Comparison of ENCODE assay signal across 8 cellular contexts in genomic region chr2:181466661-181467576, GRCh38. TPM values are rescaled to one million over a fixed set of nuclear protein-coding genes. Genes with fewer than 3 reads are reported as not detected.
A peak's percentile ranks its signal among the peaks of the same experiment; 100 is the strongest.
DNase-seq lines count a peak whose midpoint lies in the region; ATAC-seq and TF ChIP-seq lines count a peak whose summit lies in the region.

No MANE protein-coding gene starts in this region.

- H3K4me3 ChIP-seq in heart left ventricle = no peak overlapping the region
- H3K4me3 ChIP-seq in gastrocnemius medialis = no peak overlapping the region

- H3K4me1 ChIP-seq in heart left ventricle = peaks cover 0 to 56% (median 0%) of the 10 kb centered on the region in 12 donors
- H3K4me1 ChIP-seq in gastrocnemius medialis = no peaks in the 10 kb centered on the region

- peaks cover 12 to 46% of the 10 kb centered on the region in 2 donors for H3K36me3 Mint-ChIP-seq in activated naive CD4-positive, alpha-beta T cell treated with anti-CD3 and anti-CD28 coated beads, Interleukin-2, amount 50 U/mL, for 72 hours

- TF ChIP-seq POLR2A in heart left ventricle (IDR thresholded peaks at IDR 0.05) = no peak
- no peak for TF ChIP-seq POLR2A in gastrocnemius medialis (IDR thresholded peaks at IDR 0.05)

- peak; percentile 54 for ATAC-seq in HG03354 (IDR thresholded peaks at IDR 0.05; ENCODE audit: poor library complexity, severe bottlenecking, unreplicated experiment)
- peak; percentile 62; the same call in 1 of the 3 replicates for ATAC-seq in SK-N-SH treated with all-trans-retinoic acid at 6 μM for 48 hours
- peak; percentile 40 to 41 for ATAC-seq in activated naive CD4-positive, alpha-beta T cell treated with anti-CD3 and anti-CD28 coated beads, Interleukin-2, amount 50 U/mL, for 72 hours
- ATAC-seq in heart left ventricle = no peak
- ATAC-seq in gastrocnemius medialis = no peak
- ATAC-seq in GM18511 (IDR thresholded peaks at IDR 0.05; ENCODE audit: unreplicated experiment) = no peak
- no peak for ATAC-seq in HG03135 (IDR thresholded peaks at IDR 0.05; ENCODE audit: unreplicated experiment)

- no peaks in the 10 kb centered on the region for H3K27me3 ChIP-seq in heart left ventricle
- no peaks in the 10 kb centered on the region for H3K27me3 ChIP-seq in gastrocnemius medialis

- DNase-seq in ELR (ENCODE audit: low read depth) (peak; percentile 75), heart left ventricle (peak; percentile 35 to 77 (median 52)), gastrocnemius medialis (peak; percentile 2 to 17)
- DNase-seq in activated naive CD4-positive, alpha-beta T cell treated with anti-CD3 and anti-CD28 coated beads, Interleukin-2, amount 50 U/mL, for 72 hours (ENCODE audit: low spot score in 2 of 2) = peak in 1 of 2 donors; percentile 77

- no peak overlapping the region for H3K27ac Mint-ChIP-seq in activated naive CD4-positive, alpha-beta T cell treated with anti-CD3 and anti-CD28 coated beads, Interleukin-2, amount 50 U/mL, for 72 hours

- 59 to 66% (median 62%) methylated on average over 4 of the region's 4 CpGs for WGBS in heart left ventricle, 4 donors

- H3K9me3 ChIP-seq in heart left ventricle (no peaks in the 10 kb centered on the region), gastrocnemius medialis (no peaks in the 10 kb centered on the region)

- no peaks in the 10 kb centered on the region for H3K9me3 Mint-ChIP-seq in activated naive CD4-positive, alpha-beta T cell treated with anti-CD3 and anti-CD28 coated beads, Interleukin-2, amount 50 U/mL, for 72 hours

- no peaks in the 10 kb centered on the region for H3K36me3 ChIP-seq in heart left ventricle
- H3K36me3 ChIP-seq in gastrocnemius medialis = no peaks in the 10 kb centered on the region

- TF ChIP-seq CTCF in heart left ventricle (IDR thresholded peaks at IDR 0.05) = peak; percentile 58 to 87 (median 72)
- TF ChIP-seq CTCF in gastrocnemius medialis (IDR thresholded peaks at IDR 0.05 in 4 of 5, conservative IDR thresholded peaks at IDR 0.05 in 1 of 5) = peak; percentile 12 to 68 (median 41)

- in situ Hi-C loops in gastrocnemius medialis (cut with MboI; ENCODE audit: low sequenced_read_pairs in 4 of 4) = loop anchor here (25.0 kb wide), 2 partner anchors 355 to 1355 kb away; no protein-coding TSS in a partner anchor

- H3K27ac ChIP-seq in heart left ventricle = no peak overlapping the region
- H3K27ac ChIP-seq in gastrocnemius medialis = no peak overlapping the region

- intact Hi-C loops in heart left ventricle (cut with DNase I) = loop anchor here (5.0 to 10.0 kb wide), 8 partner anchors 162 to 1345 kb away; no protein-coding TSS in a partner anchor
- intact Hi-C loops in gastrocnemius medialis (cut with DNase I; ENCODE audit: low total_unique reads) = loop anchor here (5.0 to 10.0 kb wide), 2 partner anchors 392 to 1345 kb away; no protein-coding TSS in a partner anchor

TF ChIP-seq in SK-N-SH treated with all-trans-retinoic acid at 6 μM for 48 hours, 23 proteins besides CTCF, POLR2A, EP300 and RAD21:
- no peak for TF ChIP-seq ESRRG (CRISPR knock-in tag; IDR thresholded peaks at IDR 0.05)
- no peak for TF ChIP-seq PATZ1 (CRISPR knock-in tag; IDR thresholded peaks at IDR 0.05; ENCODE audit: borderline replicate concordance)
- TF ChIP-seq POU6F1 (CRISPR knock-in tag; IDR thresholded peaks at IDR 0.05; ENCODE audit: borderline replicate concordance, low read depth) = no peak
- TF ChIP-seq ZFP30 (CRISPR knock-in tag; IDR thresholded peaks at IDR 0.05) = no peak
- no peak for TF ChIP-seq ZNF8 (CRISPR knock-in tag; IDR thresholded peaks at IDR 0.05)
- TF ChIP-seq TCF4 (CRISPR knock-in tag; IDR thresholded peaks at IDR 0.05; ENCODE audit: borderline replicate concordance) = no peak
- TF ChIP-seq RARB (CRISPR knock-in tag; IDR thresholded peaks at IDR 0.05) = no peak
- no peak for TF ChIP-seq ZC3H10 (CRISPR knock-in tag; IDR thresholded peaks at IDR 0.05)
- TF ChIP-seq ZNF565 (CRISPR knock-in tag; conservative IDR thresholded peaks at IDR 0.05; ENCODE audit: low read depth) = no peak
- no peak for TF ChIP-seq GLIS3 (CRISPR knock-in tag; IDR thresholded peaks at IDR 0.05)
- no peak for TF ChIP-seq PPARA (CRISPR knock-in tag; IDR thresholded peaks at IDR 0.05; ENCODE audit: borderline replicate concordance)
- no peak for TF ChIP-seq CSRNP3 (CRISPR knock-in tag; IDR thresholded peaks at IDR 0.05)
- no peak for TF ChIP-seq TSHZ2 (CRISPR knock-in tag; IDR thresholded peaks at IDR 0.05)

RNA-seq across cellular contexts. Expression of gene ITGA4, which starts 9.7 kb away (rescaled TPM):
- 10 to 100 TPM; 27.2 to 62.3 TPM for total RNA-seq in activated naive CD4-positive, alpha-beta T cell treated with anti-CD3 and anti-CD28 coated beads, Interleukin-2, amount 50 U/mL, for 72 hours
- total RNA-seq in heart left ventricle (10 to 100 TPM in 1 of 9 donors, 1 to 10 TPM in 6, under 1 TPM in 2; 0.69 to 16.5 (median 1.8) TPM), gastrocnemius medialis (under 1 TPM in 3 of 4 donors, not detected in 1; 0.47 to 0.61 (median 0.55) TPM)
- polyA plus RNA-seq in heart left ventricle = under 1 TPM; 0.23 to 0.80 TPM

Comparison
In these comparisons a context has a peak if more than half of its experiments do, and no peak if none do; other contexts are left out.
1. ATAC-seq: peak in HG03354 (single experiment), SK-N-SH treated with all-trans-retinoic acid at 6 μM for 48 hours (single experiment) and activated naive CD4-positive, alpha-beta T cell treated with anti-CD3 and anti-CD28 coated beads, Interleukin-2, amount 50 U/mL, for 72 hours (2 of 2); none in heart left ventricle (0 of 4), gastrocnemius medialis (0 of 2), GM18511 (single experiment) and HG03135 (single experiment).